30 cellular contexts compared by ENCODE assay signal in genomic region chr15:59250249-59250648, GRCh38. TPM values are rescaled to one million over a fixed set of nuclear protein-coding genes. Genes with fewer than 3 reads are reported as not detected.
DNase-seq lines count a peak whose midpoint lies in the region; ATAC-seq, FAIRE-seq and TF ChIP-seq lines count a peak whose summit lies in the region.
"Had no signal": no experiment of that assay in that cellular context is flagged by ENCODE, and none has a peak within 500 bp of the region (broad histone marks: within the 10 kb centered on the region; RNA-seq: fewer than 3 reads in every experiment).

No MANE protein-coding gene starts in this region.

- no peaks in the 10 kb centered on the region for H3K27me3 ChIP-seq in RWPE2 (ENCODE audit: insufficient read depth, poor library complexity, severe bottlenecking)
- no peaks in the 10 kb centered on the region for H3K27me3 ChIP-seq in CD8-positive, alpha-beta T cell (ENCODE audit: insufficient read depth, low read length)
- H3K27me3 ChIP-seq: BLaER1 treated with 17β-estradiol and CSF1 and Interleukin-3, amounts not matched to agents 10 nM and 100 nM; breast epithelium; esophagus muscularis mucosa; gastrocnemius medialis; hepatocyte had no signal

- no peak overlapping the region for H3K4me3 Mint-ChIP-seq in CD8-positive, alpha-beta T cell
- H3K4me3 Mint-ChIP-seq: activated CD8-positive, alpha-beta T cell treated with anti-CD3 and anti-CD28 coated beads, Interleukin-2, amount 10 ng/mL, durations not matched to agents 7 days and 5 days; activated T-cell treated with anti-CD3 and anti-CD28 coated beads, Interleukin-2, amount 50 U/mL, for 4 hours; H9; natural killer cell had no signal

- H3K36me3 ChIP-seq in RWPE2 (ENCODE audit: low read depth), result peaks cover 71% of the 10 kb centered on the region
- H3K36me3 ChIP-seq in CD8-positive, alpha-beta T cell (ENCODE audit: insufficient read depth, low read length), result no peaks in the 10 kb centered on the region
- H3K36me3 ChIP-seq: breast epithelium had no signal

- TF ChIP-seq CTCF in C4-2B (conservative IDR thresholded peaks at IDR 0.05) (no peak), RWPE2 (IDR thresholded peaks at IDR 0.05; ENCODE audit: poor library complexity, severe bottlenecking) (no peak)
- TF ChIP-seq CTCF in CD8-positive, alpha-beta T cell (IDR thresholded peaks at IDR 0.05), result no peak

- peaks cover 9% of the 10 kb centered on the region for H3K4me1 ChIP-seq in RWPE2 (ENCODE audit: insufficient read depth, poor library complexity, severe bottlenecking)
- no peaks in the 10 kb centered on the region for H3K4me1 ChIP-seq in CD8-positive, alpha-beta T cell (ENCODE audit: insufficient read depth, low read length)
- H3K4me1 ChIP-seq: breast epithelium, gastrocnemius medialis had no signal

- H3K9me3 ChIP-seq in RWPE2 (ENCODE audit: severe bottlenecking), result no peaks in the 10 kb centered on the region
- no peaks in the 10 kb centered on the region for H3K9me3 ChIP-seq in CD8-positive, alpha-beta T cell (ENCODE audit: low read length)
- H3K9me3 ChIP-seq: BLaER1 treated with 17β-estradiol and CSF1 and Interleukin-3, amounts not matched to agents 10 nM and 100 nM; breast epithelium; esophagus muscularis mucosa; gastrocnemius medialis had no signal

- intact Hi-C loops in left colon (cut with DNase I, micrococcal nuclease), result no loop called here
- intact Hi-C loops in CD8-positive, alpha-beta T cell (cut with DNase I, micrococcal nuclease), result no loop called here

- H3K36me3 Mint-ChIP-seq in CD8-positive, alpha-beta T cell, result no peaks in the 10 kb centered on the region
- H3K36me3 Mint-ChIP-seq: natural killer cell had no signal

- POLR2A ChIA-PET in CD8-positive, alpha-beta T cell (lab: Charles Lee), result no interaction called here

- CTCF ChIA-PET in CD8-positive, alpha-beta T cell (lab: Charles Lee), result interaction anchor here (5.2 kb wide), 1 partner anchor 279 kb away, joined by 48 read pairs; no protein-coding TSS in a partner anchor

- H3K9me3 Mint-ChIP-seq in CD8-positive, alpha-beta T cell, result no peaks in the 10 kb centered on the region
- H3K9me3 Mint-ChIP-seq: activated T-cell treated with anti-CD3 and anti-CD28 coated beads, Interleukin-2, amount 50 U/mL, for 4 hours; H9; natural killer cell had no signal

- 0 out of 2 replicates have a peak, but pooled peaks have one; percentile 21 for TF ChIP-seq POLR2A in GM12891 (IDR thresholded peaks at IDR 0.05; ENCODE audit: low read depth, low read length)

- no peak for ATAC-seq in RWPE2 (ENCODE audit: low read depth)
- peak; percentile 60 for ATAC-seq in left colon
- no peak for ATAC-seq in CD8-positive, alpha-beta T cell
- no peak for ATAC-seq in HG03280 (IDR thresholded peaks at IDR 0.05; ENCODE audit: unreplicated experiment)
- no peak for ATAC-seq in left lobe of liver
- ATAC-seq: activated CD8-positive, alpha-beta T cell treated with anti-CD3 and anti-CD28 coated beads, Interleukin-2, amount 10 ng/mL, durations not matched to agents 7 days and 5 days; activated T-cell treated with anti-CD3 and anti-CD28 coated beads, Interleukin-2, amount 50 U/mL, for 4 hours; natural killer cell had no signal

- no peaks in the 10 kb centered on the region for H3K27me3 Mint-ChIP-seq in CD8-positive, alpha-beta T cell (ENCODE audit: low read depth)

- no peak overlapping the region for H3K27ac Mint-ChIP-seq in CD8-positive, alpha-beta T cell

- peak; percentile 87 for FAIRE-seq in GM12891 (lab: Jason Lieb, UNC)
- FAIRE-seq: small intestine had no signal

- no peak overlapping the region for H3K4me3 ChIP-seq in RWPE2 (ENCODE audit: severe bottlenecking)
- H3K4me3 ChIP-seq in CD8-positive, alpha-beta T cell (ENCODE audit: low read depth, low read length), result no peak overlapping the region
- H3K4me3 ChIP-seq: breast epithelium, esophagus muscularis mucosa, gastrocnemius medialis, hepatocyte had no signal

- peaks cover 3% of the 10 kb centered on the region for H3K4me1 Mint-ChIP-seq in CD8-positive, alpha-beta T cell (ENCODE audit: low read depth)

- H3K27ac ChIP-seq in C4-2B, result peak overlapping the region; percentile 10; the same call in 1 of the 2 replicates
- H3K27ac ChIP-seq in RWPE2 (ENCODE audit: poor library complexity, severe bottlenecking), result peak overlapping the region; percentile 10
- no peak overlapping the region for H3K27ac ChIP-seq in CD8-positive, alpha-beta T cell (ENCODE audit: low read depth, low read length)
- H3K27ac ChIP-seq: esophagus muscularis mucosa, hepatocyte had no signal

- no peak for DNase-seq in GM12891 (ENCODE audit: insufficient read length, low spot score)
- no peak for DNase-seq in RWPE2 (ENCODE audit: low spot score)
- peak in 1 of 2 donors; percentile 31 for DNase-seq in left colon
- DNase-seq in activated T-cell treated with anti-CD3 and anti-CD28 coated beads, Interleukin-2, amount 50 U/mL, for 1 hour, result no peak
- DNase-seq in CD8-positive, alpha-beta T cell, result no peak
- no peak for DNase-seq in left lobe of liver (ENCODE audit: low spot score)
- DNase-seq: activated CD8-positive, alpha-beta T cell treated with anti-CD3 and anti-CD28 coated beads, Interleukin-2, amount 10 ng/mL, durations not matched to agents 7 days and 5 days; activated naive CD4-positive, alpha-beta T cell treated with Interleukin-2 at 50 U/mL for 16 hours; activated T-cell treated with anti-CD3 and anti-CD28 coated beads, Interleukin-2, amount 50 U/mL, for 4 hours; amygdala; effector memory CD4-positive, alpha-beta T cell; gastrocnemius medialis; H9; natural killer cell; NCI-H1092; NCI-H1930; NCI-H69; SHP77; small intestine; stimulated activated CD4-positive, alpha-beta T cell treated with anti-CD3 and anti-CD28 coated beads, Interleukin-1b, Interleukin-23, amount 100 ng/mL, for 48 hours; SW 1271 had no signal

TF ChIP-seq in GM12891, 5 proteins besides CTCF, POLR2A, EP300 and RAD21:
- no peak for TF ChIP-seq SPI1 (IDR thresholded peaks at IDR 0.05; ENCODE audit: low read depth, low read length)
- TF ChIP-seq TAF1 (IDR thresholded peaks at IDR 0.05; ENCODE audit: low read depth, low read length), result no peak
- no peak for TF ChIP-seq POU2F2 (IDR thresholded peaks at IDR 0.05; ENCODE audit: low read depth, low read length)
- TF ChIP-seq PAX5 (IDR thresholded peaks at IDR 0.05; ENCODE audit: insufficient read depth, low read length, severe bottlenecking), result no peak
- no peak for TF ChIP-seq POLR2AphosphoS5 (IDR thresholded peaks at IDR 0.05; ENCODE audit: low read depth, low read length)
TF ChIP-seq in GM12891: peak in this region for 0.

RNA-seq across cellular contexts. Expression of gene LDHAL6B, which starts 43.6 kb away (rescaled TPM):
- 0.30 TPM for polyA plus RNA-seq in GM12891 (2012; ENCODE audit: low read depth, missing spikeins)
- total RNA-seq in left colon (not detected), left lobe of liver (not detected)
- total RNA-seq in CD8-positive, alpha-beta T cell, result not detected
- total RNA-seq: activated CD8-positive, alpha-beta T cell treated with anti-CD3 and anti-CD28 coated beads, Interleukin-2, amount 10 ng/mL, durations not matched to agents 7 days and 5 days; activated T-cell treated with anti-CD3 and anti-CD28 coated beads, Interleukin-2, amount 50 U/mL, for 4 hours; breast epithelium; esophagus muscularis mucosa; gastrocnemius medialis; H9; hepatocyte; natural killer cell; omental fat pad; renal cortical epithelial cell; temporal lobe had no signal
- polyA plus RNA-seq: small intestine had no signal
